Comparison of ENCODE assay signal across 12 cellular contexts in genomic region chr2:152715112-152715511, GRCh38. TPM values are rescaled to one million over a fixed set of nuclear protein-coding genes. Genes with fewer than 3 reads are reported as not detected.
A peak's percentile ranks its signal among the peaks of the same experiment; 100 is the strongest.
DNase-seq lines count a peak whose midpoint lies in the region; ATAC-seq, FAIRE-seq and TF ChIP-seq lines count a peak whose summit lies in the region.
"Had no signal": no experiment of that assay in that cellular context is flagged by ENCODE, and none has a peak within 500 bp of the region (broad histone marks: within the 10 kb centered on the region; RNA-seq: fewer than 3 reads in every experiment).

No MANE protein-coding gene starts in this region.

- in situ Hi-C loops in GM13976 (cut with MboI; ENCODE audit: low sequenced_read_pairs, unreplicated experiment), result no loop called here

- ATAC-seq in stimulated activated naive CD8-positive, alpha-beta T cell treated with anti-CD3 and anti-CD28 coated beads, Interleukin-15, Interleukin-2, amounts not matched to agents 100 U/mL and 50 U/mL, for 24 hours, result no peak
- ATAC-seq in WTC11 (no peak), HG02588 (IDR thresholded peaks at IDR 0.05; ENCODE audit: unreplicated experiment) (no peak)
- ATAC-seq: lower lobe of right lung had no signal

- no peak for DNase-seq in stimulated activated naive CD8-positive, alpha-beta T cell treated with anti-CD3 and anti-CD28 coated beads, Interleukin-15, Interleukin-2, amounts not matched to agents 100 U/mL and 50 U/mL, for 24 hours
- DNase-seq in WTC11 (ENCODE audit: low spot score) (no peak), immature natural killer cell (no peak), D721Med (ENCODE audit: insufficient read length, low spot score) (no peak), GM13976 (ENCODE audit: low spot score) (no peak), iPS-NIHi7 (ENCODE audit: extremely low spot score) (no peak)
- DNase-seq: activated naive CD4-positive, alpha-beta T cell treated with anti-CD3 and anti-CD28 coated beads, Interleukin-2, amount 50 U/mL, for 16 hours; effector CD4-positive, alpha-beta T cell; GOT3; lower lobe of right lung had no signal

- peak overlapping the region; percentile 40 for H3K27ac Mint-ChIP-seq in stimulated activated naive CD8-positive, alpha-beta T cell treated with anti-CD3 and anti-CD28 coated beads, Interleukin-15, Interleukin-2, amounts not matched to agents 100 ng/mL and 50 ng/mL, for 24 hours
- H3K27ac Mint-ChIP-seq in WTC11, result peak overlapping the region; percentile 60; the same call in 1 of the 2 replicates
- H3K27ac Mint-ChIP-seq in immature natural killer cell, result peak overlapping the region in 3 of 6 donors; percentile 35 to 60 (median 36)

- TF ChIP-seq CTCF in WTC11 (IDR thresholded peaks at IDR 0.05), result no peak
- TF ChIP-seq CTCF in D721Med (IDR thresholded peaks at IDR 0.05; ENCODE audit: insufficient read depth, missing control alignments), result no peak
- TF ChIP-seq CTCF in GM13976 (IDR thresholded peaks at IDR 0.05; ENCODE audit: borderline replicate concordance, control extremely low read depth, extremely low read depth, insufficient read depth, missing control alignments), result no peak

- CTCF ChIA-PET in WTC11 (lab: Charles Lee), result no interaction called here

- peak overlapping the region; percentile 95 for H3K4me3 Mint-ChIP-seq in stimulated activated naive CD8-positive, alpha-beta T cell treated with anti-CD3 and anti-CD28 coated beads, Interleukin-15, Interleukin-2, amounts not matched to agents 100 ng/mL and 50 ng/mL, for 24 hours
- H3K4me3 Mint-ChIP-seq in WTC11 (peak overlapping the region; percentile 52), immature natural killer cell (peak overlapping the region in 4 of 5 donors; percentile 17 to 99 (median 32))

- peaks cover 77% of the 10 kb centered on the region for H3K4me1 Mint-ChIP-seq in stimulated activated naive CD8-positive, alpha-beta T cell treated with anti-CD3 and anti-CD28 coated beads, Interleukin-15, Interleukin-2, amounts not matched to agents 100 ng/mL and 50 ng/mL, for 24 hours (ENCODE audit: low read depth)
- H3K4me1 Mint-ChIP-seq in WTC11, result peaks cover 15% of the 10 kb centered on the region
- H3K4me1 Mint-ChIP-seq in immature natural killer cell, result peaks cover 50 to 84% of the 10 kb centered on the region in 2 donors

- no peak for FAIRE-seq in D721Med (lab: Jason Lieb, UNC)

- peaks cover 69% of the 10 kb centered on the region for H3K36me3 Mint-ChIP-seq in stimulated activated naive CD8-positive, alpha-beta T cell treated with anti-CD3 and anti-CD28 coated beads, Interleukin-15, Interleukin-2, amounts not matched to agents 100 ng/mL and 50 ng/mL, for 24 hours (ENCODE audit: low read depth)
- H3K36me3 Mint-ChIP-seq in WTC11 (peaks cover 46% of the 10 kb centered on the region), immature natural killer cell (peaks cover 0 to 7% (median 5%) of the 10 kb centered on the region in 3 donors)

- no peaks in the 10 kb centered on the region for H3K27me3 Mint-ChIP-seq in stimulated activated naive CD8-positive, alpha-beta T cell treated with anti-CD3 and anti-CD28 coated beads, Interleukin-15, Interleukin-2, amounts not matched to agents 100 ng/mL and 50 ng/mL, for 24 hours
- H3K27me3 Mint-ChIP-seq in WTC11 (ENCODE audit: low read depth), result no peaks in the 10 kb centered on the region
- peaks cover 19 to 24% (median 23%) of the 10 kb centered on the region in 3 donors for H3K27me3 Mint-ChIP-seq in immature natural killer cell (ENCODE audit: low read depth in 3 of 3)

- POLR2A ChIA-PET in WTC11 (lab: Charles Lee), result no interaction called here

- H3K9me3 Mint-ChIP-seq in stimulated activated naive CD8-positive, alpha-beta T cell treated with anti-CD3 and anti-CD28 coated beads, Interleukin-15, Interleukin-2, amounts not matched to agents 100 ng/mL and 50 ng/mL, for 24 hours, result no peaks in the 10 kb centered on the region
- H3K9me3 Mint-ChIP-seq in WTC11 (no peaks in the 10 kb centered on the region), immature natural killer cell (no peaks in the 10 kb centered on the region)

TF ChIP-seq in WTC11, 78 proteins besides CTCF, POLR2A, EP300 and RAD21:
- no peak for TF ChIP-seq ZNF263 (CRISPR knock-in tag; IDR thresholded peaks at IDR 0.05; ENCODE audit: low read depth)
- TF ChIP-seq, protein P1, sequence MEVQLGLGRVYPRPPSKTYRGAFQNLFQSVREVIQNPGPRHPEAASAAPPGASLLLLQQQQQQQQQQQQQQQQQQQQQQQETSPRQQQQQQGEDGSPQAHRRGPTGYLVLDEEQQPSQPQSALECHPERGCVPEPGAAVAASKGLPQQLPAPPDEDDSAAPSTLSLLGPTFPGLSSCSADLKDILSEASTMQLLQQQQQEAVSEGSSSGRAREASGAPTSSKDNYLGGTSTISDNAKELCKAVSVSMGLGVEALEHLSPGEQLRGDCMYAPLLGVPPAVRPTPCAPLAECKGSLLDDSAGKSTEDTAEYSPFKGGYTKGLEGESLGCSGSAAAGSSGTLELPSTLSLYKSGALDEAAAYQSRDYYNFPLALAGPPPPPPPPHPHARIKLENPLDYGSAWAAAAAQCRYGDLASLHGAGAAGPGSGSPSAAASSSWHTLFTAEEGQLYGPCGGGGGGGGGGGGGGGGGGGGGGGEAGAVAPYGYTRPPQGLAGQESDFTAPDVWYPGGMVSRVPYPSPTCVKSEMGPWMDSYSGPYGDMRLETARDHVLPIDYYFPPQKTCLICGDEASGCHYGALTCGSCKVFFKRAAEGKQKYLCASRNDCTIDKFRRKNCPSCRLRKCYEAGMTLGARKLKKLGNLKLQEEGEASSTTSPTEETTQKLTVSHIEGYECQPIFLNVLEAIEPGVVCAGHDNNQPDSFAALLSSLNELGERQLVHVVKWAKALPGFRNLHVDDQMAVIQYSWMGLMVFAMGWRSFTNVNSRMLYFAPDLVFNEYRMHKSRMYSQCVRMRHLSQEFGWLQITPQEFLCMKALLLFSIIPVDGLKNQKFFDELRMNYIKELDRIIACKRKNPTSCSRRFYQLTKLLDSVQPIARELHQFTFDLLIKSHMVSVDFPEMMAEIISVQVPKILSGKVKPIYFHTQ (CRISPR knock-in tag; IDR thresholded peaks at IDR 0.05), result no peak
- no peak for TF ChIP-seq ZNF396 (CRISPR knock-in tag; IDR thresholded peaks at IDR 0.05; ENCODE audit: borderline replicate concordance)
- TF ChIP-seq KAT7 (CRISPR knock-in tag; IDR thresholded peaks at IDR 0.05; ENCODE audit: borderline replicate concordance), result no peak
- no peak for TF ChIP-seq CBFB (CRISPR knock-in tag; IDR thresholded peaks at IDR 0.05; ENCODE audit: low read depth)
- TF ChIP-seq ZNF232 (CRISPR knock-in tag; IDR thresholded peaks at IDR 0.05), result no peak

RNA-seq across cellular contexts. Expression of gene PRPF40A, which starts 2.1 kb away (rescaled TPM):
- 171 to 189 TPM (median 176 TPM) in 3 replicates for total RNA-seq in WTC11 (2021)
- 100 to 1,000 TPM in 1 of 3 donors, 10 to 100 TPM in 2; 76.1 to 132 (median 85.7) TPM for polyA plus RNA-seq in immature natural killer cell

RNA-seq across cellular contexts. Expression of gene ARL6IP6, which starts 3.3 kb away (rescaled TPM):
- 40.4 to 46.6 TPM (median 42.5 TPM) in 3 replicates for total RNA-seq in WTC11 (2021)
- polyA plus RNA-seq in immature natural killer cell, result 10 to 100 TPM; 22.3 to 43.5 (median 23.5) TPM

Comparison
In these comparisons a context has a peak if more than half of its experiments do, and no peak if none do; other contexts are left out.
1. H3K4me3 Mint-ChIP-seq: peak in every context shown above with its lines; median percentile 95 in stimulated activated naive CD8-positive, alpha-beta T cell treated with anti-CD3 and anti-CD28 coated beads, Interleukin-15, Interleukin-2, amounts not matched to agents 100 ng/mL and 50 ng/mL, for 24 hours; 52 in WTC11; 32 in immature natural killer cell.